In genomic region chrX:9677098-9677739, GRCh38 we compare ENCODE assay signal across 2 cellular contexts.
A peak's percentile ranks its signal among the peaks of the same experiment; 100 is the strongest.
TF ChIP-seq lines count a peak whose summit lies in the region.

No MANE protein-coding gene starts in this region.

TF ChIP-seq in GM12878, 131 proteins besides CTCF, POLR2A, EP300 and RAD21 (continued from another document and continues in another):
- TF ChIP-seq E4F1 (IDR thresholded peaks at IDR 0.05; ENCODE audit: borderline replicate concordance, partially characterized antibody): no peak
- TF ChIP-seq IKZF2 (IDR thresholded peaks at IDR 0.05): peak; percentile 97 to 98
- TF ChIP-seq HCFC1 (IDR thresholded peaks at IDR 0.05; ENCODE audit: low read length): no peak
- no peak for TF ChIP-seq E2F4 (IDR thresholded peaks at IDR 0.05; ENCODE audit: low read depth, low read length)
- TF ChIP-seq MEF2B (IDR thresholded peaks at IDR 0.05; ENCODE audit: partially characterized antibody, poor library complexity, severe bottlenecking): peak; percentile 44
- TF ChIP-seq GATAD2B (conservative IDR thresholded peaks at IDR 0.05; ENCODE audit: low read depth): peak; percentile 37; the same call in 1 of the 2 replicates
- no peak for TF ChIP-seq ATF3 (IDR thresholded peaks at IDR 0.05; ENCODE audit: borderline replicate concordance, extremely low read depth, low read depth, low read length)
- TF ChIP-seq PKNOX1 (IDR thresholded peaks at IDR 0.05): no peak
- no peak for TF ChIP-seq ZNF384 (IDR thresholded peaks at IDR 0.05; ENCODE audit: borderline replicate concordance, low read depth, low read length)
- peak; percentile 52; the same call in 1 of the 2 replicates for TF ChIP-seq MYB (IDR thresholded peaks at IDR 0.05; ENCODE audit: borderline replicate concordance, low read depth, low read length)
- peak; percentile 90 for TF ChIP-seq ATF7 (IDR thresholded peaks at IDR 0.05; ENCODE audit: low read depth)
- TF ChIP-seq ESRRA (IDR thresholded peaks at IDR 0.05; ENCODE audit: low read length): no peak
- TF ChIP-seq POU2F2 (IDR thresholded peaks at IDR 0.05; ENCODE audit: borderline replicate concordance, low read depth, low read length): peak; percentile 22; the same call in 1 of the 3 replicates
- peak; percentile 71; the same call in 1 of the 2 replicates for TF ChIP-seq MXI1 (IDR thresholded peaks at IDR 0.05; ENCODE audit: low read depth, low read length)
- TF ChIP-seq BCL11A (IDR thresholded peaks at IDR 0.05; ENCODE audit: low read depth, low read length): peak; percentile 66; the same call in 1 of the 2 replicates
- no peak for TF ChIP-seq SREBF2 (IDR thresholded peaks at IDR 0.05; ENCODE audit: low read length)
- no peak for TF ChIP-seq SMAD5 (IDR thresholded peaks at IDR 0.05; ENCODE audit: low read depth)
- no peak for TF ChIP-seq NR2C2 (IDR thresholded peaks at IDR 0.05; ENCODE audit: borderline replicate concordance, control insufficient read depth, insufficient read length, low read depth)
- peak; percentile 44 for TF ChIP-seq SP1 (IDR thresholded peaks at IDR 0.05; ENCODE audit: low read depth, low read length)
- TF ChIP-seq CBX3 (IDR thresholded peaks at IDR 0.05; ENCODE audit: borderline replicate concordance, low read depth): no peak
- no peak for TF ChIP-seq NKRF (conservative IDR thresholded peaks at IDR 0.05)
- TF ChIP-seq NR2F1 (conservative IDR thresholded peaks at IDR 0.05): peak; percentile 29; the same call in 1 of the 2 replicates
- no peak for TF ChIP-seq NRF1 (conservative IDR thresholded peaks at IDR 0.05; ENCODE audit: low read depth, low read length)
- TF ChIP-seq TCF7 (IDR thresholded peaks at IDR 0.05; ENCODE audit: borderline replicate concordance): no peak

TF ChIP-seq in GM23338, 12 proteins besides CTCF, POLR2A, EP300 and RAD21 (continued from another document):
- TF ChIP-seq REST (IDR thresholded peaks at IDR 0.05; ENCODE audit: unreplicated experiment) (no peak), ZNF462 (CRISPR knock-in tag; IDR thresholded peaks at IDR 0.05) (no peak), ZNF331 (CRISPR knock-in tag; IDR thresholded peaks at IDR 0.05; ENCODE audit: low read depth) (no peak), EZH2 (IDR thresholded peaks at IDR 0.05; ENCODE audit: low read depth, unreplicated experiment) (no peak), STAT1 (IDR thresholded peaks at IDR 0.05; ENCODE audit: unreplicated experiment) (no peak), ETS1 (IDR thresholded peaks at IDR 0.05) (no peak), EZH2phosphoT487 (IDR thresholded peaks at IDR 0.05; ENCODE audit: unreplicated experiment) (no peak)
TF ChIP-seq in GM23338: peak in this region for 0.
